8 cellular contexts compared by ENCODE assay signal in the genomic region with DNA sequence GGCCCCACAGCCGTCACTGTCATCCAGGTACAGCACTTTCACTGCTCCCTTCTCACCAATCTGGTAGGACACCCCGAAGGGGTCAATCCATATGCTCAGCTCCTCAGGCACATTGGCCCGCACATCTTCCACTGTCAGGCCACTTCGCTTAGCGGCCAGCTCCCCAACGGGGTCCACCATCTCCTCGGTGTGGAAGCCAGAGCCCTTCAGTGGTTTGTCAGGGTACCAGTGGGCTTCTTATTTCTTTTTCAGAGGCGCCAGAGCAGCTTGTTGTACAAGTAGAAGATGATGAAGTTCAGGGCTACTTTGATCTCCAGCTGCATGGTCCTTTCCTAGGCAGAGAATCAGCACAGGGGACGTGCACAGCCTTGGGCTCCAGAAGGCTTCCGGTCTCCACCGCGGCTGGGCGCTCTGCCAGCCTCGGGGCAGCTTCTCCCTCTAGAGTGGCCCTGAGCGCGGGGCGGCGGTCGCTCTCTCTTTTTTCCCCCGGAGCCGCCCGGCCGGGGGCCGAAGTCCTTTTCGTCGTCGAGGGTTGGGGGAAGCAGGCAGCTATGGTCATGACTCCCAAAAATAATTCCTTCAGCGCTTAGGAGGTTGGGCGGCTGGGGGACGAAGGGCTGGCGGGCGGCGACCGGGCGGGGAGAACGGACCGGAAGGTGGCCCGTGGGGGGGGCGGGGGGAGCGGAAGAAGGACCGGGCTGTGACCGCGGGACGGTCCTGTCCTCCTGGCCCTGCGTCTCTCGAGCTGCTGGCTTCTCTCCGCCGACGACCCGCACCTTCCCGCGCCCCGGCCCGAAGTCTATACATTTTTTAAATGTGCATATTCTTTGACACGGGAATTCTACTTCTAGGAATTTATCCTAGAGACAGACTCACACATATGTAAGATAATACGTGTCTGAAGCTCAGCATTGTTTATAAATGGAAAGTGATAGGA. TPM values are rescaled to one million over a fixed set of nuclear protein-coding genes. Genes with fewer than 3 reads are reported as not detected.
A peak's percentile ranks its signal among the peaks of the same experiment; 100 is the strongest.
DNase-seq lines count a peak whose midpoint lies in the region; ATAC-seq and TF ChIP-seq lines count a peak whose summit lies in the region.

No MANE protein-coding gene starts in this region.

- in situ Hi-C loops in ACHN (cut with HindIII; ENCODE audit: low pct_ligation_motif_present, low pct_unique_long_range_greater_than_20kb, low sequenced_read_pairs), result no loop called here

- H3K4me1 ChIP-seq in foreskin keratinocyte (no peaks in the 10 kb centered on the region), uterus (no peaks in the 10 kb centered on the region)

- H3K27ac ChIP-seq in foreskin keratinocyte (no peak overlapping the region), uterus (peak overlapping the region; percentile 33 to 45)

- no peak overlapping the region for H3K27ac Mint-ChIP-seq in activated CD8-positive, alpha-beta T cell treated with anti-CD3 and anti-CD28 coated beads, Interleukin-2, amount 10 ng/mL, durations not matched to agents 7 days and 5 days
- peak overlapping the region; percentile 46 to 90 (median 71) for H3K27ac Mint-ChIP-seq in nephron

- CTCF ChIA-PET in activated CD8-positive, alpha-beta T cell treated with anti-CD3 and anti-CD28 coated beads, Interleukin-2, amount 10 ng/mL, durations not matched to agents 7 days and 5 days (lab: Charles Lee), result interaction anchor here (1.1 to 2.3 kb wide), 4 partner anchors 8 to 137 kb away, joined by 3 to 6 read pairs (median 4); a partner anchor contains a TSS

- H3K36me3 ChIP-seq in GM06990 (ENCODE audit: control insufficient read depth, insufficient read depth, low read length) (no peaks in the 10 kb centered on the region), uterus (no peaks in the 10 kb centered on the region)

- peak; percentile 10 for TF ChIP-seq CTCF in GM06990 (IDR thresholded peaks at IDR 0.05; ENCODE audit: insufficient read depth, low read length, poor library complexity, severe bottlenecking)
- TF ChIP-seq CTCF in foreskin keratinocyte (conservative IDR thresholded peaks at IDR 0.05), result no peak
- TF ChIP-seq CTCF in nephron (IDR thresholded peaks at IDR 0.05; ENCODE audit: unreplicated experiment in 3 of 3), result no peak
- no peak for TF ChIP-seq CTCF in uterus (IDR thresholded peaks at IDR 0.05)

- no peaks in the 10 kb centered on the region for H3K9me3 ChIP-seq in uterus

- H3K9me3 Mint-ChIP-seq in activated CD8-positive, alpha-beta T cell treated with anti-CD3 and anti-CD28 coated beads, Interleukin-2, amount 10 ng/mL, durations not matched to agents 7 days and 5 days (ENCODE audit: insufficient read depth), result no peaks in the 10 kb centered on the region
- peaks cover 10% of the 10 kb centered on the region for H3K9me3 Mint-ChIP-seq in nephron

- no peaks in the 10 kb centered on the region for H3K36me3 Mint-ChIP-seq in activated CD8-positive, alpha-beta T cell treated with anti-CD3 and anti-CD28 coated beads, Interleukin-2, amount 10 ng/mL, durations not matched to agents 7 days and 5 days (ENCODE audit: low read depth)
- H3K36me3 Mint-ChIP-seq in nephron (ENCODE audit: low read depth), result no peaks in the 10 kb centered on the region

- peak overlapping the region; percentile 72 for H3K4me3 Mint-ChIP-seq in activated CD8-positive, alpha-beta T cell treated with anti-CD3 and anti-CD28 coated beads, Interleukin-2, amount 10 ng/mL, durations not matched to agents 7 days and 5 days
- H3K4me3 Mint-ChIP-seq in nephron, result peak overlapping the region; percentile 85 to 93 (median 93)

- POLR2A ChIA-PET in activated CD8-positive, alpha-beta T cell treated with anti-CD3 and anti-CD28 coated beads, Interleukin-2, amount 10 ng/mL, durations not matched to agents 7 days and 5 days (lab: Charles Lee), result interaction anchor here (2.0 kb wide), 1 partner anchor 77 kb away, joined by 7 read pairs; a partner anchor contains a TSS

- H3K27me3 ChIP-seq in GM06990 (replicated peaks; ENCODE audit: control insufficient read depth, insufficient read depth, low read length) (no peaks in the 10 kb centered on the region), foreskin keratinocyte (peaks cover 3% of the 10 kb centered on the region), uterus (peaks cover 0 to 20% of the 10 kb centered on the region in 2 donors)

- peak; percentile 76 for ATAC-seq in HG02759 (IDR thresholded peaks at IDR 0.05; ENCODE audit: unreplicated experiment)
- peak; percentile 86 for ATAC-seq in activated CD8-positive, alpha-beta T cell treated with anti-CD3 and anti-CD28 coated beads, Interleukin-2, amount 10 ng/mL, durations not matched to agents 7 days and 5 days
- peak; percentile 61 for ATAC-seq in foreskin keratinocyte

- peaks cover 12% of the 10 kb centered on the region for H3K4me1 Mint-ChIP-seq in activated CD8-positive, alpha-beta T cell treated with anti-CD3 and anti-CD28 coated beads, Interleukin-2, amount 10 ng/mL, durations not matched to agents 7 days and 5 days (ENCODE audit: low read depth)
- H3K4me1 Mint-ChIP-seq in nephron, result peaks cover 4% of the 10 kb centered on the region

- peak; percentile 52 for DNase-seq in ACHN
- peak; percentile 78 for DNase-seq in GM06990 (ENCODE audit: extremely low read depth, insufficient read length)
- DNase-seq in NCI-H2196 (lab: John Stamatoyannopoulos, UW; ENCODE audit: unreplicated experiment), result peak; percentile 80
- DNase-seq in activated CD8-positive, alpha-beta T cell treated with anti-CD3 and anti-CD28 coated beads, Interleukin-2, amount 10 ng/mL, durations not matched to agents 7 days and 5 days, result peak; percentile 39
- DNase-seq in foreskin keratinocyte, result no peak
- peak; percentile 51 to 62 for DNase-seq in uterus

- H3K4me3 ChIP-seq in GM06990 (replicated peaks; ENCODE audit: low read depth, low read length), result peak overlapping the region; percentile 70
- H3K4me3 ChIP-seq in uterus, result peak overlapping the region; percentile 38 to 44

- intact Hi-C loops in uterus (cut with DNase I; ENCODE audit: low total_unique reads), result no loop called here

- no peak for TF ChIP-seq POLR2A in uterus (IDR thresholded peaks at IDR 0.05)

- H3K27me3 Mint-ChIP-seq in activated CD8-positive, alpha-beta T cell treated with anti-CD3 and anti-CD28 coated beads, Interleukin-2, amount 10 ng/mL, durations not matched to agents 7 days and 5 days (ENCODE audit: low read depth), result peaks cover 66% of the 10 kb centered on the region
- H3K27me3 Mint-ChIP-seq in nephron (ENCODE audit: low read depth), result peaks cover 91% of the 10 kb centered on the region

RNA-seq across cellular contexts. Expression of a gene that starts 6.5 kb away (rescaled TPM):
- 1 to 10 TPM; 4.1 to 4.5 TPM for total RNA-seq in activated CD8-positive, alpha-beta T cell treated with anti-CD3 and anti-CD28 coated beads, Interleukin-2, amount 10 ng/mL, durations not matched to agents 7 days and 5 days
- 6.9 and 7.5 TPM in 2 replicates for total RNA-seq in foreskin keratinocyte
- polyA plus RNA-seq in foreskin keratinocyte, result 4.9 and 5.5 TPM in 2 replicates
- 10 to 100 TPM; 17.6 to 38.9 (median 24.6) TPM for total RNA-seq in uterus

RNA-seq across cellular contexts. Expression of a gene that starts 33.5 kb away (rescaled TPM):
- total RNA-seq in activated CD8-positive, alpha-beta T cell treated with anti-CD3 and anti-CD28 coated beads, Interleukin-2, amount 10 ng/mL, durations not matched to agents 7 days and 5 days, result 1 to 10 TPM; 6.9 to 7.7 TPM
- 3.8 and 4.2 TPM in 2 replicates for total RNA-seq in foreskin keratinocyte
- polyA plus RNA-seq in foreskin keratinocyte, result 2.2 and 2.4 TPM in 2 replicates
- 10 to 100 TPM in 1 of 4 donors, 1 to 10 TPM in 3; 1.5 to 15.6 (median 4.7) TPM for total RNA-seq in uterus

RNA-seq across cellular contexts. Expression of a gene that starts 40.5 kb away (rescaled TPM):
- not detected for total RNA-seq in activated CD8-positive, alpha-beta T cell treated with anti-CD3 and anti-CD28 coated beads, Interleukin-2, amount 10 ng/mL, durations not matched to agents 7 days and 5 days
- total RNA-seq in foreskin keratinocyte (1.3 and 1.7 TPM in 2 replicates), uterus (1 to 10 TPM in 1 of 4 donors, under 1 TPM in 1, not detected in 2; 0.97 to 1.2 TPM)
- 1.4 and 1.8 TPM in 2 replicates for polyA plus RNA-seq in foreskin keratinocyte

RNA-seq across cellular contexts. Expression of a gene that starts 48.4 kb away (rescaled TPM):
- 1 to 10 TPM; 6.7 to 9.7 TPM for total RNA-seq in activated CD8-positive, alpha-beta T cell treated with anti-CD3 and anti-CD28 coated beads, Interleukin-2, amount 10 ng/mL, durations not matched to agents 7 days and 5 days
- total RNA-seq in foreskin keratinocyte, result 7.4 and 10.1 TPM in 2 replicates
- 4.3 and 4.5 TPM in 2 replicates for polyA plus RNA-seq in foreskin keratinocyte
- total RNA-seq in uterus, result 10 to 100 TPM; 12.6 to 54.7 (median 33.4) TPM

Comparison
In these comparisons a context has a peak if more than half of its experiments do, and no peak if none do; other contexts are left out.
1. DNase-seq: peak in ACHN (single experiment), GM06990 (single experiment), NCI-H2196 (single experiment), activated CD8-positive, alpha-beta T cell treated with anti-CD3 and anti-CD28 coated beads, Interleukin-2, amount 10 ng/mL, durations not matched to agents 7 days and 5 days (single experiment) and uterus (2 of 2); none in foreskin keratinocyte (0 of 2).
2. Peak in every context shown above with its lines, with median percentiles within 50 percentile points of each other: ATAC-seq.